Comparison of ENCODE assay signal across 8 cellular contexts in the genomic region with DNA sequence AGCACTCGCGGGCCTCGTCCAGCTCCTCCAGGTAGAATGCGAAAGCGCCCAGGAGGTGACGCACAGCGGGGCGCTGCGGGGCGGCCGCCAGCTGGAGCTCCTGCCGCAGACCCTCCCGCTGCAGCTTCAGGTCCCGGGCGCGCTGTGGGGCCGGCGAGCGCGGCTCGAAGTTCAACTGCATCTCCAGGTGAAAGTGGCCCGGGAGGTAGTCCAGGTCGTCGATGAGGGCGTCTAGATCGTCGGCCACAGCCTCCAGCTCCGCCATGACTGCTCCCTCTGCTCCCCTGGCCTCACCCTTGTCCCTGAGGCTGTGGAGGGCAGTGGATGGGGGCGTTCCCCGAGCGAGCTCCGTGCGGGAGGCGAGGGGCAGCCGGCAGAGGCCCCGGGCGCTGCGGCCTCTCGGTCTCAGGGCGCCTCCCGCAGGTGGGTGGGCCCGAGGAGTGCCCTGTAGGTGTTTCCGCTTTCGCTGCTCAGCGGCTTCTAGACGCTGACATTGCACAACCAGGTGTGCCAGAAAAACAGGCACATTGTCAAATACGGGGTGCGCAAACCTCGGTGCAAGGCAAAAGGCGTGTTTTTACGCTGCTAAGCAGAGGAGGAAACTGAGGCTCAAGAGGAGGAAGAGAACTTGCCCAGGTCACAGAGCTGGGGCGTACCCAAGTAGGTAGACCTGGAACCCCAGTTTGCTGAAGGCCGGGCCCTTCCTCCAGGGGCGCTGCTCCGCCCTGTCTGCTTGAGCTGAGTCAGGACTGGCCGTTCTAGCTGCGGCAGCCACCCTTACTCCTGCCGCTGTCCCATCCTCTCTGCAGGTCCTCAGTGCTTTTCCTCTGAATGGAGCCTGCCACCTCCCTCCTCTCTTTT. TPM values are rescaled to one million over a fixed set of nuclear protein-coding genes. Genes with fewer than 3 reads are reported as not detected.
DNase-seq lines count a peak whose midpoint lies in the region; ATAC-seq and TF ChIP-seq lines count a peak whose summit lies in the region.

A gene (minus strand): TSS at position 425 of the 861 bp plus-strand sequence. CDS start 160 bp downstream, at position 265.

- H3K9me3 ChIP-seq in neural progenitor cell (ENCODE audit: low read depth) (no peaks in the 10 kb centered on the region), thoracic aorta (no peaks in the 10 kb centered on the region)

- H3K4me3 ChIP-seq in neural progenitor cell: peak within 1 kb of the TSS; percentile 18
- H3K4me3 ChIP-seq in thoracic aorta: peak within 1 kb of the TSS; percentile 62

- H3K4me2 ChIP-seq in neural progenitor cell: peak within 1 kb of the TSS; percentile 24

- DNase-seq in GM03348 (ENCODE audit: low spot score) (peak; percentile 47), LoVo (ENCODE audit: low spot score) (peak; percentile 79), epithelial cell of prostate (ENCODE audit: low read depth, low spot score) (no peak), neural progenitor cell (ENCODE audit: low spot score) (peak; percentile 39), thoracic aorta (ENCODE audit: low spot score) (no peak), SK-N-DZ (ENCODE audit: low spot score) (no peak)
- DNase-seq in activated CD8-positive, alpha-beta T cell treated with anti-CD3 and anti-CD28 coated beads, Interleukin-2, amount 10 ng/mL, durations not matched to agents 7 days and 5 days: peak; percentile 85

- peak within 1 kb of the TSS; percentile 89 for H3K27ac Mint-ChIP-seq in activated CD8-positive, alpha-beta T cell treated with anti-CD3 and anti-CD28 coated beads, Interleukin-2, amount 10 ng/mL, durations not matched to agents 7 days and 5 days
- H3K27ac Mint-ChIP-seq in neural progenitor cell: no peak within 1 kb of the TSS

- no peaks in the 10 kb centered on the region for H3K27me3 Mint-ChIP-seq in activated CD8-positive, alpha-beta T cell treated with anti-CD3 and anti-CD28 coated beads, Interleukin-2, amount 10 ng/mL, durations not matched to agents 7 days and 5 days (ENCODE audit: low read depth)
- peaks cover 3% of the 10 kb centered on the region for H3K27me3 Mint-ChIP-seq in neural progenitor cell (ENCODE audit: insufficient read depth, low read depth)

- no peaks in the 10 kb centered on the region for H3F3A ChIP-seq in neural progenitor cell (ENCODE audit: low read depth)

- H3K36me3 Mint-ChIP-seq in activated CD8-positive, alpha-beta T cell treated with anti-CD3 and anti-CD28 coated beads, Interleukin-2, amount 10 ng/mL, durations not matched to agents 7 days and 5 days (ENCODE audit: low read depth): no peaks in the 10 kb centered on the region
- H3K36me3 Mint-ChIP-seq in neural progenitor cell: no peaks in the 10 kb centered on the region

- CTCF ChIA-PET in activated CD8-positive, alpha-beta T cell treated with anti-CD3 and anti-CD28 coated beads, Interleukin-2, amount 10 ng/mL, durations not matched to agents 7 days and 5 days (lab: Charles Lee): interaction anchor here (0.6 to 3.5 kb wide), 38 partner anchors 8 to 711 kb away, joined by 3 to 34 read pairs (median 4); a partner anchor contains a TSS

- H3K27ac ChIP-seq in epithelial cell of prostate (peak within 1 kb of the TSS; percentile 58), neural progenitor cell (no peak within 1 kb of the TSS), thoracic aorta (no peak within 1 kb of the TSS)

- H3K4me1 ChIP-seq in neural progenitor cell (no peaks in the 10 kb centered on the region), thoracic aorta (ENCODE audit: control insufficient read depth in 1 of 2, low read depth in 2 of 2) (peaks cover 6 to 27% of the 10 kb centered on the region in 2 donors)

- peaks cover 53% of the 10 kb centered on the region for H3K4me1 Mint-ChIP-seq in activated CD8-positive, alpha-beta T cell treated with anti-CD3 and anti-CD28 coated beads, Interleukin-2, amount 10 ng/mL, durations not matched to agents 7 days and 5 days (ENCODE audit: low read depth)
- peaks cover 4% of the 10 kb centered on the region for H3K4me1 Mint-ChIP-seq in neural progenitor cell

- peak; percentile 73 for ATAC-seq in GM21786 (IDR thresholded peaks at IDR 0.05; ENCODE audit: unreplicated experiment)
- ATAC-seq in activated CD8-positive, alpha-beta T cell treated with anti-CD3 and anti-CD28 coated beads, Interleukin-2, amount 10 ng/mL, durations not matched to agents 7 days and 5 days: peak; percentile 93
- no peak for ATAC-seq in thoracic aorta (ENCODE audit: insufficient number of reproducible peaks, low FRiP score, low read depth)

- peak; percentile 19 for TF ChIP-seq CTCF in neural progenitor cell (IDR thresholded peaks at IDR 0.05)
- TF ChIP-seq CTCF in thoracic aorta (IDR thresholded peaks at IDR 0.05): peak; percentile 11

- H4K20me1 ChIP-seq in neural progenitor cell (ENCODE audit: low read depth): no peaks in the 10 kb centered on the region

- H3K36me3 ChIP-seq in neural progenitor cell (no peaks in the 10 kb centered on the region), thoracic aorta (no peaks in the 10 kb centered on the region)

- peaks cover 27% of the 10 kb centered on the region for H3K27me3 ChIP-seq in neural progenitor cell
- no peaks in the 10 kb centered on the region for H3K27me3 ChIP-seq in thoracic aorta (replicated peaks; ENCODE audit: insufficient read depth)

- no peak within 1 kb of the TSS for H3K9ac ChIP-seq in neural progenitor cell

- H2AFZ ChIP-seq in neural progenitor cell (replicated peaks): no peak within 1 kb of the TSS

- peak within 1 kb of the TSS; percentile 88 for H3K4me3 Mint-ChIP-seq in activated CD8-positive, alpha-beta T cell treated with anti-CD3 and anti-CD28 coated beads, Interleukin-2, amount 10 ng/mL, durations not matched to agents 7 days and 5 days
- peak within 1 kb of the TSS; percentile 33 for H3K4me3 Mint-ChIP-seq in neural progenitor cell

- POLR2A ChIA-PET in activated CD8-positive, alpha-beta T cell treated with anti-CD3 and anti-CD28 coated beads, Interleukin-2, amount 10 ng/mL, durations not matched to agents 7 days and 5 days (lab: Charles Lee): interaction anchor here (0.6 to 1.3 kb wide), 5 partner anchors 38 to 126 kb away, joined by 3 to 6 read pairs (median 3); a partner anchor contains a TSS

- no peaks in the 10 kb centered on the region for H3K79me2 ChIP-seq in neural progenitor cell (ENCODE audit: low read depth)

- no peaks in the 10 kb centered on the region for H3K9me3 Mint-ChIP-seq in activated CD8-positive, alpha-beta T cell treated with anti-CD3 and anti-CD28 coated beads, Interleukin-2, amount 10 ng/mL, durations not matched to agents 7 days and 5 days (ENCODE audit: insufficient read depth)
- H3K9me3 Mint-ChIP-seq in neural progenitor cell: no peaks in the 10 kb centered on the region

RNA-seq across cellular contexts. Expression of the gene that starts here (rescaled TPM):
- 1 to 10 TPM; 5.0 to 6.5 TPM for total RNA-seq in activated CD8-positive, alpha-beta T cell treated with anti-CD3 and anti-CD28 coated beads, Interleukin-2, amount 10 ng/mL, durations not matched to agents 7 days and 5 days
- not detected in 2 replicates for total RNA-seq in neural progenitor cell (ENCODE audit: low replicate concordance)
- total RNA-seq in thoracic aorta: under 1 TPM in 1 of 2 donors, not detected in 1; 0.63 TPM
- 0.07 TPM in 1 of 2 replicates, not detected in the other for polyA plus RNA-seq in SK-N-DZ (2014; cell fraction: cytosol; rRNA removed)
- polyA plus RNA-seq in SK-N-DZ (2014; cell fraction: nucleus; rRNA removed): 0.05 TPM in 1 of 2 replicates, not detected in the other

Comparison
In these comparisons a context has a peak if more than half of its experiments do, and no peak if none do; other contexts are left out.
1. Peak in DNase-seq, H3K4me3 ChIP-seq and H3K4me2 ChIP-seq in neural progenitor cell; RNA of the gene not detected or under 1 TPM.
2. DNase-seq: peak in GM03348 (single experiment), LoVo (single experiment) and activated CD8-positive, alpha-beta T cell treated with anti-CD3 and anti-CD28 coated beads, Interleukin-2, amount 10 ng/mL, durations not matched to agents 7 days and 5 days (single experiment); none in epithelial cell of prostate (single experiment), thoracic aorta (single experiment) and SK-N-DZ (single experiment).